ENCODE assay signal across 8 cellular contexts in genomic region chr1:31943546-31944184, GRCh38. TPM values are rescaled to one million over a fixed set of nuclear protein-coding genes. Genes with fewer than 3 reads are reported as not detected.
DNase-seq lines count a peak whose midpoint lies in the region; ATAC-seq and TF ChIP-seq lines count a peak whose summit lies in the region.

No MANE protein-coding gene starts in this region.

- peak; percentile 35 to 39 for ATAC-seq in activated CD4-positive, CD25-positive, alpha-beta regulatory T cell treated with anti-CD3 and anti-CD28 coated beads, Interleukin-2, amount 50 U/mL, for 24 hours
- no peak for ATAC-seq in right cardiac atrium

- H3K9me3 ChIP-seq in SK-N-MC (ENCODE audit: low read depth, low read length) (no peaks in the 10 kb centered on the region), right cardiac atrium (ENCODE audit: control insufficient read depth, low read length) (no peaks in the 10 kb centered on the region), stomach smooth muscle (ENCODE audit: control insufficient read depth in 2 of 2, low read length in 2 of 2) (no peaks in the 10 kb centered on the region), WERI-Rb-1 (ENCODE audit: severe bottlenecking) (peaks cover 3% of the 10 kb centered on the region)

- H3K4me1 ChIP-seq in right cardiac atrium (ENCODE audit: control insufficient read depth, insufficient read depth, low read length) (peaks cover 2% of the 10 kb centered on the region), stomach smooth muscle (ENCODE audit: control insufficient read depth, insufficient read depth, low read length) (peaks cover 21% of the 10 kb centered on the region)

- H3K9ac ChIP-seq in SK-N-MC (ENCODE audit: insufficient read length): peak overlapping the region; percentile 40
- no peak overlapping the region for H3K9ac ChIP-seq in stomach smooth muscle (ENCODE audit: low read length in 2 of 2)

- H3K27ac ChIP-seq in SK-N-MC (peak overlapping the region; percentile 94), right cardiac atrium (ENCODE audit: low read length) (peak overlapping the region; percentile 97), stomach smooth muscle (ENCODE audit: low read length) (peak overlapping the region; percentile 98), WERI-Rb-1 (no peak overlapping the region)

- no peak for DNase-seq in activated CD4-positive, CD25-positive, alpha-beta regulatory T cell (lab: John Stamatoyannopoulos, UW)
- DNase-seq in SK-N-MC (ENCODE audit: low read depth, low spot score) (peak; percentile 75), right cardiac atrium (no peak), WERI-Rb-1 (no peak), NCI-H1694 treated with DMSO at 0.1 percent for 48 hours (lab: John Stamatoyannopoulos, UW) (no peak), occipital lobe (lab: John Stamatoyannopoulos, UW) (no peak)

- intact Hi-C loops in right cardiac atrium (cut with DNase I): no loop called here

- TF ChIP-seq CTCF in WERI-Rb-1 (IDR thresholded peaks at IDR 0.05; ENCODE audit: low read depth, low read length): no peak

- H3K36me3 ChIP-seq in SK-N-MC (ENCODE audit: insufficient read depth, low read length) (no peaks in the 10 kb centered on the region), stomach smooth muscle (ENCODE audit: control insufficient read depth in 2 of 2, insufficient read depth in 2 of 2, low read length in 2 of 2) (no peaks in the 10 kb centered on the region), WERI-Rb-1 (no peaks in the 10 kb centered on the region)

- H3K27me3 ChIP-seq in right cardiac atrium (ENCODE audit: control insufficient read depth, insufficient read depth) (no peaks in the 10 kb centered on the region), stomach smooth muscle (ENCODE audit: control insufficient read depth in 1 of 2, insufficient read depth in 2 of 2, low read length in 2 of 2) (no peaks in the 10 kb centered on the region), WERI-Rb-1 (ENCODE audit: insufficient read depth, low read depth, severe bottlenecking) (no peaks in the 10 kb centered on the region)

- WGBS in right cardiac atrium: 69% methylated on average over 3 of the region's 3 CpGs

- peak overlapping the region; percentile 76 for H3K4me3 ChIP-seq in SK-N-MC
- no peak overlapping the region for H3K4me3 ChIP-seq in right cardiac atrium (ENCODE audit: low read length)
- H3K4me3 ChIP-seq in stomach smooth muscle (ENCODE audit: low read length in 2 of 2): peak overlapping the region in 1 of 2 donors; percentile 67
- no peak overlapping the region for H3K4me3 ChIP-seq in WERI-Rb-1 (ENCODE audit: low read depth, low read length)

RNA-seq across cellular contexts. Expression of gene PTP4A2, which starts 5.5 kb away (rescaled TPM):
- 100 to 1,000 TPM; 369 to 558 (median 421) TPM for total RNA-seq in right cardiac atrium
- 158 TPM for polyA plus RNA-seq in right cardiac atrium
- 551 TPM for total RNA-seq in occipital lobe

Comparison
In these comparisons a context has a peak if more than half of its experiments do, and no peak if none do; other contexts are left out.
1. ATAC-seq: peak in activated CD4-positive, CD25-positive, alpha-beta regulatory T cell treated with anti-CD3 and anti-CD28 coated beads, Interleukin-2, amount 50 U/mL, for 24 hours (2 of 2); none in right cardiac atrium (0 of 2).